27 cellular contexts compared by ENCODE assay signal in the genomic region with DNA sequence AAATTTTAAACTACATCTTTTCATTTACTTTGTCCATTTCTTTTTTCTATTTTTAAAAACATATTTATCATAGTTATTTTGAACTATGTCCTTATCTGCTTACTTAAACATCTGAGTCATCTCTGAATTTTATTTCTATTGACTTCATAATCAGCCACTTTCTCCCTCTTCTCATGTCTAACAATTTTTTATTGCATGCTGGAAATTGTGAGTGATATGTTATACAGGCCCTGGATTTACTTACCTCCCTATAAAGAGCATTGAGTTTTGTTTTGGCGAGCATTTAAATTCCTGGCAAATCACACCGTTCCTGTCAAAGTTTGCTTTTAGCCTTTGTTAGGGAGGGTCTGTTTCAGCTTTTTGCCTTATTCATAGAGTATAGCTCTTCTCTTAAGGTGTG. TPM values are rescaled to one million over a fixed set of nuclear protein-coding genes. Genes with fewer than 3 reads are reported as not detected.
"Had no signal": no experiment of that assay in that cellular context is flagged by ENCODE, and none has a peak within 500 bp of the region (broad histone marks: within the 10 kb centered on the region; RNA-seq: fewer than 3 reads in every experiment).

No MANE protein-coding gene starts in this region.

- H2AFZ ChIP-seq: parathyroid adenoma had no signal

- H3K9me3 ChIP-seq: neutrophil, ovary, psoas muscle, right lobe of liver, sigmoid colon, suprapubic skin, testis, transverse colon, upper lobe of right lung, uterus had no signal

- H3K36me3 ChIP-seq: neutrophil, ovary, right lobe of liver, sigmoid colon, suprapubic skin, tibial artery, transverse colon, upper lobe of right lung, uterus had no signal

- DNase-seq: naive thymus-derived CD8-positive, alpha-beta T cell; nephron progenitor cell; nucleus accumbens; ovary; psoas muscle; right cardiac atrium; right lobe of liver; sigmoid colon; small intestine; stimulated activated CD4-positive, alpha-beta T cell treated with anti-CD3 and anti-CD28 coated beads, Interleukin-15, amount 100 ng/mL, for 24 hours; stimulated activated CD4-positive, alpha-beta T cell treated with anti-CD3 and anti-CD28 coated beads, Interleukin-4, amount 100 ng/mL, for 1 hour; stimulated activated CD4-positive, alpha-beta T cell treated with anti-CD3 and anti-CD28 coated beads, Interleukin-4, amount 100 ng/mL, for 4 hours; stimulated activated CD8-positive, alpha-beta memory T cell treated with anti-CD3 and anti-CD28 coated beads, Interleukin-4, amount 100 ng/mL, for 48 hours; stimulated activated naive CD4-positive, alpha-beta T cell; stimulated activated naive CD8-positive, alpha-beta T cell treated with anti-CD3 and anti-CD28 coated beads, Interleukin-15, amount 100 ng/mL, for 72 hours; stimulated activated naive CD8-positive, alpha-beta T cell treated with anti-CD3 and anti-CD28 coated beads, Interleukin-15, Interleukin-2, amounts not matched to agents 100 U/mL and 50 U/mL, for 24 hours; substantia nigra; testis; tibial artery; transverse colon; upper lobe of right lung; uterus had no signal

- ATAC-seq: naive thymus-derived CD8-positive, alpha-beta T cell; natural killer cell treated with Interleukin-12 subunit alpha and Interleukin-12 subunit beta and Interleukin-15 and Interleukin-18, amount 100 ng/mL, for 72 hours; psoas muscle; right cardiac atrium; right lobe of liver; stimulated activated memory B cell treated with anti-CD40 and anti-IgM and Interleukin-4, amounts not matched to agents 10 μg/mL and 1 μg/mL and 100 μg/mL, for 72 hours; stimulated activated naive CD8-positive, alpha-beta T cell treated with anti-CD3 and anti-CD28 coated beads, Interleukin-15, amount 100 ng/mL, for 72 hours; stimulated activated naive CD8-positive, alpha-beta T cell treated with anti-CD3 and anti-CD28 coated beads, Interleukin-15, Interleukin-2, amounts not matched to agents 100 U/mL and 50 U/mL, for 24 hours; upper lobe of right lung had no signal

- H3K4me1 ChIP-seq: right lobe of liver, testis, tibial artery, upper lobe of right lung, uterus had no signal

- H3K79me2 ChIP-seq: parathyroid adenoma had no signal

- H3K27me3 ChIP-seq: ovary, right lobe of liver, sigmoid colon, suprapubic skin, testis, transverse colon, upper lobe of right lung, uterus had no signal

- H3K27ac ChIP-seq: neutrophil, ovary, parathyroid adenoma, psoas muscle, right lobe of liver, sigmoid colon, suprapubic skin, testis, tibial artery, transverse colon, upper lobe of right lung, uterus had no signal

- H3K4me3 ChIP-seq: ovary, psoas muscle, right lobe of liver, sigmoid colon, suprapubic skin, testis, tibial artery, transverse colon, upper lobe of right lung, uterus had no signal

RNA-seq across cellular contexts. Expression of a gene that starts 39.3 kb away (rescaled TPM):
- total RNA-seq: naive thymus-derived CD8-positive, alpha-beta T cell; natural killer cell treated with Interleukin-12 subunit alpha and Interleukin-12 subunit beta and Interleukin-15 and Interleukin-18, amount 100 ng/mL, for 72 hours had no signal
- polyA plus RNA-seq: naive thymus-derived CD8-positive, alpha-beta T cell had no signal
